In the genomic region with DNA sequence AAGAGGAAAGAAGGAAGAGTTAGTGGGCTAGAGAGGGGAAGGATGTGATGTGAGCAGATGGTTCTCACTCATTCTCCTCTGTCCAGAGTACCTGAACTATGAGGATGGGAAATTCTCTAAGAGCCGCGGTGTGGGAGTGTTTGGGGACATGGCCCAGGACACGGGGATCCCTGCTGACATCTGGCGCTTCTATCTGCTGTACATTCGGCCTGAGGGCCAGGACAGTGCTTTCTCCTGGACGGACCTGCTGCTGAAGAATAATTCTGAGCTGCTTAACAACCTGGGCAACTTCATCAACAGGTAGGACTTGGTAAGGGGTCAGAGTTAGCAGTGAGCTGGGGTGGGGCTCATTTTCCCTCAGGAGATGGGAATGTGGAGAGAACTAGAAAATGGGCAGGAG, we compare ENCODE assay signal across 21 cellular contexts. TPM values are rescaled to one million over a fixed set of nuclear protein-coding genes. Genes with fewer than 3 reads are reported as not detected.
DNase-seq lines count a peak whose midpoint lies in the region; ATAC-seq and TF ChIP-seq lines count a peak whose summit lies in the region.
"Had no signal": no experiment of that assay in that cellular context is flagged by ENCODE, and none has a peak within 500 bp of the region (broad histone marks: within the 10 kb centered on the region; RNA-seq: fewer than 3 reads in every experiment).

No MANE protein-coding gene starts in this region.

- peaks cover 13% of the 10 kb centered on the region for H3K4me1 Mint-ChIP-seq in activated T-cell treated with anti-CD3 and anti-CD28 coated beads, Interleukin-2, amount 50 U/mL, for 72 hours (ENCODE audit: low read depth)
- peaks cover 7% of the 10 kb centered on the region for H3K4me1 Mint-ChIP-seq in Caco-2 (ENCODE audit: low read depth, unreplicated experiment)

- TF ChIP-seq CTCF in RWPE1 (conservative IDR thresholded peaks at IDR 0.05; ENCODE audit: low read depth) = no peak
- no peak for TF ChIP-seq CTCF in Caco-2 (IDR thresholded peaks at IDR 0.05; ENCODE audit: insufficient read depth in 1 of 2, low read depth in 1 of 2, low read length in 1 of 2, severe bottlenecking in 1 of 2, unreplicated experiment in 1 of 2)

- no peak overlapping the region for H2AFZ ChIP-seq in trophoblast cell (ENCODE audit: insufficient read depth, low read length, poor library complexity)

- H3K4me2 ChIP-seq in trophoblast cell (ENCODE audit: low read length) = no peak overlapping the region

- H4K12ac ChIP-seq in trophoblast cell (ENCODE audit: low read depth, low read length) = no peak overlapping the region

- CTCF ChIA-PET in RWPE1 (lab: Yijun Ruan, JAX) (no interaction called here), Caco-2 (lab: Charles Lee) (no interaction called here)

- no peak overlapping the region for H2BK120ac ChIP-seq in trophoblast cell (ENCODE audit: insufficient read depth, low read length, poor library complexity)

- no CpG with 5 or more reads among the region's 6 CpGs for WGBS in trophoblast cell (ENCODE audit: extremely low coverage, insufficient coverage, insufficient read length)

- H3K4ac ChIP-seq in trophoblast cell (ENCODE audit: low read depth, low read length) = no peak overlapping the region

- H3K79me2 ChIP-seq in trophoblast cell (ENCODE audit: control insufficient read depth, insufficient read depth, low read length, poor library complexity) = no peaks in the 10 kb centered on the region

- no peak overlapping the region for H2BK12ac ChIP-seq in trophoblast cell (ENCODE audit: low read length)

- no peak for ATAC-seq in activated T-cell treated with anti-CD3 and anti-CD28 coated beads, Interleukin-2, amount 50 U/mL, for 72 hours (replicated peaks in 1 of 2)
- no peak for ATAC-seq in GM18505 (IDR thresholded peaks at IDR 0.05; ENCODE audit: unreplicated experiment)
- ATAC-seq: PC-3 had no signal

- DNase-seq in activated T-cell treated with anti-CD3 and anti-CD28 coated beads, Interleukin-2, amount 50 U/mL, for 72 hours = no peak
- no peak for DNase-seq in activated T-cell treated with anti-CD3 and anti-CD28 coated beads, Interleukin-2, amount 50 U/mL, for 48 hours
- DNase-seq in RWPE1 (ENCODE audit: low spot score) (no peak), trophoblast cell (no peak), COR-L47 (lab: John Stamatoyannopoulos, UW) (no peak), Caco-2 (no peak)
- DNase-seq in effector memory CD4-positive, alpha-beta T cell = no peak
- DNase-seq: cerebellar nuclear complex, DMS79, GOT3, IMR-90, MM.1S, NCI-H1930, PC-3, posterior cingulate gyrus, SIG-M5, thyroid gland had no signal

- H3K27me3 ChIP-seq in effector memory CD4-positive, alpha-beta T cell (replicated peaks; ENCODE audit: control insufficient read depth, insufficient read depth, low read length, poor library complexity, severe bottlenecking) = no peaks in the 10 kb centered on the region
- no peaks in the 10 kb centered on the region for H3K27me3 ChIP-seq in trophoblast cell (ENCODE audit: insufficient read depth, low read length)
- no peaks in the 10 kb centered on the region for H3K27me3 ChIP-seq in Caco-2 (replicated peaks; ENCODE audit: control insufficient read depth, insufficient read depth, low read length)
- H3K27me3 ChIP-seq: ascending aorta, esophagus muscularis mucosa, thyroid gland had no signal

- H3K36me3 ChIP-seq in effector memory CD4-positive, alpha-beta T cell (ENCODE audit: control insufficient read depth, insufficient read depth, low read length) = peaks cover 62% of the 10 kb centered on the region
- peaks cover 60 to 66% of the 10 kb centered on the region in 2 experiments for H3K36me3 ChIP-seq in trophoblast cell (ENCODE audit: control insufficient read depth in 1 of 2, insufficient read depth in 2 of 2, low read length in 2 of 2)
- H3K36me3 ChIP-seq in Caco-2 (ENCODE audit: control insufficient read depth, insufficient read depth, low read length) = peaks cover 4% of the 10 kb centered on the region

- peak overlapping the region; percentile 37; the same call in 1 of the 2 replicates for H3K27ac ChIP-seq in RWPE1
- peak overlapping the region; percentile 7 for H3K27ac ChIP-seq in effector memory CD4-positive, alpha-beta T cell (ENCODE audit: insufficient read depth, low read length, poor library complexity, severe bottlenecking)
- H3K27ac ChIP-seq in trophoblast cell (ENCODE audit: low read depth, low read length) = no peak overlapping the region
- H3K27ac ChIP-seq: ascending aorta, thyroid gland had no signal

- H3K27ac Mint-ChIP-seq in activated T-cell treated with anti-CD3 and anti-CD28 coated beads, Interleukin-2, amount 50 U/mL, for 72 hours = peak overlapping the region; percentile 89
- no peak overlapping the region for H3K27ac Mint-ChIP-seq in Caco-2 (ENCODE audit: unreplicated experiment)
- H3K27ac Mint-ChIP-seq: nephron had no signal

- no peaks in the 10 kb centered on the region for H3K27me3 Mint-ChIP-seq in activated T-cell treated with anti-CD3 and anti-CD28 coated beads, Interleukin-2, amount 50 U/mL, for 72 hours (ENCODE audit: low read depth)
- H3K27me3 Mint-ChIP-seq in Caco-2 (ENCODE audit: insufficient read depth, unreplicated experiment) = no peaks in the 10 kb centered on the region

- intact Hi-C loops in Caco-2 (cut with micrococcal nuclease; ENCODE audit: unreplicated experiment) = no loop called here

- no peaks in the 10 kb centered on the region for H3K4me1 ChIP-seq in effector memory CD4-positive, alpha-beta T cell (ENCODE audit: control insufficient read depth, insufficient read depth, low read length, poor library complexity, severe bottlenecking)
- H3K4me1 ChIP-seq in trophoblast cell (ENCODE audit: control insufficient read depth in 1 of 2, insufficient read depth in 2 of 2, low read length in 2 of 2) (peaks cover 0 to 1% of the 10 kb centered on the region in 2 experiments), Caco-2 (no peaks in the 10 kb centered on the region)

- no peak overlapping the region for H2AK5ac ChIP-seq in trophoblast cell (ENCODE audit: low read length)

- H3K14ac ChIP-seq in trophoblast cell (ENCODE audit: low read length) = no peak overlapping the region

- TF ChIP-seq POLR2A in GM18505 (IDR thresholded peaks at IDR 0.05; ENCODE audit: borderline replicate concordance, extremely low read depth, insufficient read depth, insufficient read length) = no peak

- H3K9me3 Mint-ChIP-seq in activated T-cell treated with anti-CD3 and anti-CD28 coated beads, Interleukin-2, amount 50 U/mL, for 72 hours = no peaks in the 10 kb centered on the region
- H3K9me3 Mint-ChIP-seq in Caco-2 (ENCODE audit: unreplicated experiment) = no peaks in the 10 kb centered on the region

- no peak overlapping the region for H3K18ac ChIP-seq in trophoblast cell (ENCODE audit: low read length)

- no peaks in the 10 kb centered on the region for H3K9me3 ChIP-seq in effector memory CD4-positive, alpha-beta T cell (ENCODE audit: control insufficient read depth, low read length)
- H3K9me3 ChIP-seq in trophoblast cell (ENCODE audit: insufficient read depth, low read depth, low read length) (peaks cover 2% of the 10 kb centered on the region), Caco-2 (no peaks in the 10 kb centered on the region)
- H3K9me3 ChIP-seq: ascending aorta, esophagus muscularis mucosa, thyroid gland had no signal

- peak overlapping the region; percentile 36 for H3K9ac ChIP-seq in trophoblast cell (ENCODE audit: low read length)

- no TSS peak for BruUV-seq in Caco-2 (replicated peaks; lab: Mats Ljungman, UMichigan)

- no peak overlapping the region for H3K4me3 ChIP-seq in effector memory CD4-positive, alpha-beta T cell (ENCODE audit: insufficient read depth, low read depth, low read length, poor library complexity, severe bottlenecking)
- H3K4me3 ChIP-seq in trophoblast cell (ENCODE audit: low read depth, low read length) (no peak overlapping the region), Caco-2 (ENCODE audit: low read depth, low read length) (no peak overlapping the region)
- H3K4me3 ChIP-seq: ascending aorta, esophagus muscularis mucosa, thyroid gland had no signal

- H3K79me1 ChIP-seq in trophoblast cell (ENCODE audit: low read length) = no peaks in the 10 kb centered on the region

- H3K36me3 Mint-ChIP-seq in activated T-cell treated with anti-CD3 and anti-CD28 coated beads, Interleukin-2, amount 50 U/mL, for 72 hours (ENCODE audit: insufficient read depth in 2 of 2) = peaks cover 18 to 41% of the 10 kb centered on the region in 2 donors
- peaks cover 100% of the 10 kb centered on the region for H3K36me3 Mint-ChIP-seq in Caco-2 (ENCODE audit: insufficient read depth, unreplicated experiment)

- H4K91ac ChIP-seq in trophoblast cell (ENCODE audit: low read depth, low read length) = no peak overlapping the region

- H3K23ac ChIP-seq in trophoblast cell (ENCODE audit: low read length) = no peak overlapping the region

- no peak overlapping the region for H4K8ac ChIP-seq in trophoblast cell (ENCODE audit: low read depth, low read length)

- H3K4me3 Mint-ChIP-seq in activated T-cell treated with anti-CD3 and anti-CD28 coated beads, Interleukin-2, amount 50 U/mL, for 72 hours = no peak overlapping the region
- H3K4me3 Mint-ChIP-seq in Caco-2 (ENCODE audit: unreplicated experiment) = no peak overlapping the region
- H3K4me3 Mint-ChIP-seq: nephron had no signal

- POLR2A ChIA-PET in RWPE1 (lab: Yijun Ruan, JAX; ENCODE audit: low non-redundant PET) = no interaction called here
- POLR2A ChIA-PET in Caco-2 (lab: Charles Lee) = no interaction called here

- H2BK5ac ChIP-seq in trophoblast cell (ENCODE audit: low read depth, low read length, poor library complexity) = no peak overlapping the region

RNA-seq across cellular contexts. Expression of a gene that starts 7.6 kb away (rescaled TPM):
- 10 to 100 TPM; 64.6 to 71.7 TPM for total RNA-seq in activated T-cell treated with anti-CD3 and anti-CD28 coated beads, Interleukin-2, amount 50 U/mL, for 72 hours
- polyA plus RNA-seq in trophoblast cell (2013) = 106 and 110 TPM in 2 replicates
- 62.7 and 79.2 TPM in 2 replicates for total RNA-seq in Caco-2 (2022)

RNA-seq across cellular contexts. Expression of a gene that starts 10.0 kb away (rescaled TPM):
- 100 to 1,000 TPM; 131 to 148 TPM for total RNA-seq in activated T-cell treated with anti-CD3 and anti-CD28 coated beads, Interleukin-2, amount 50 U/mL, for 72 hours
- polyA plus RNA-seq in trophoblast cell (2013) = 54.4 TPM in 2 replicates
- 82.2 and 105 TPM in 2 replicates for total RNA-seq in Caco-2 (2022)

RNA-seq across cellular contexts. Expression of a gene that starts 24.8 kb away (rescaled TPM):
- total RNA-seq in activated T-cell treated with anti-CD3 and anti-CD28 coated beads, Interleukin-2, amount 50 U/mL, for 72 hours = 100 to 1,000 TPM; 575 to 653 TPM
- 418 and 476 TPM in 2 replicates for polyA plus RNA-seq in trophoblast cell (2013)
- total RNA-seq in Caco-2 (2022) = 515 and 583 TPM in 2 replicates

RNA-seq across cellular contexts. Expression of a gene that starts 33.0 kb away (rescaled TPM):
- 100 to 1,000 TPM; 119 to 153 TPM for total RNA-seq in activated T-cell treated with anti-CD3 and anti-CD28 coated beads, Interleukin-2, amount 50 U/mL, for 72 hours
- 0.26 and 0.49 TPM in 2 replicates for polyA plus RNA-seq in trophoblast cell (2013)
- total RNA-seq in Caco-2 (2022) = 0.75 and 1.8 TPM in 2 replicates
- total RNA-seq: PC-3 had no signal

RNA-seq across cellular contexts. Expression of a gene that starts 34.3 kb away (rescaled TPM):
- 10 to 100 TPM; 94.9 to 99.0 TPM for total RNA-seq in activated T-cell treated with anti-CD3 and anti-CD28 coated beads, Interleukin-2, amount 50 U/mL, for 72 hours
- 118 and 119 TPM in 2 replicates for polyA plus RNA-seq in trophoblast cell (2013)
- total RNA-seq in Caco-2 (2022) = 89.4 and 94.4 TPM in 2 replicates
